In genomic region chr19:18349524-18350128, GRCh38 we compare ENCODE assay signal across 8 cellular contexts. TPM values are rescaled to one million over a fixed set of nuclear protein-coding genes. Genes with fewer than 3 reads are reported as not detected.
DNase-seq lines count a peak whose midpoint lies in the region; ATAC-seq and TF ChIP-seq lines count a peak whose summit lies in the region.

No MANE protein-coding gene starts in this region.

- H3K9me3 ChIP-seq in OCI-LY1 (ENCODE audit: low read length) (no peaks in the 10 kb centered on the region), mesenchymal stem cell (ENCODE audit: control insufficient read depth, low read length) (no peaks in the 10 kb centered on the region)

- H3K27me3 ChIP-seq in OCI-LY1 (ENCODE audit: insufficient read depth, low read length) (no peaks in the 10 kb centered on the region), mesenchymal stem cell (ENCODE audit: control insufficient read depth in 1 of 2, insufficient read depth in 1 of 2, low read length in 2 of 2) (no peaks in the 10 kb centered on the region)

- peak overlapping the region; percentile 15 to 46 for H2BK12ac ChIP-seq in mesenchymal stem cell (ENCODE audit: low read length in 2 of 2)

- no peak overlapping the region for H2BK5ac ChIP-seq in mesenchymal stem cell (ENCODE audit: low read depth, low read length, poor library complexity, severe bottlenecking)

- H3F3A ChIP-seq in OCI-LY1 (ENCODE audit: insufficient read depth, low read length), result no peaks in the 10 kb centered on the region

- H4K91ac ChIP-seq in mesenchymal stem cell (ENCODE audit: low read length), result peak overlapping the region; percentile 41

- H2BK120ac ChIP-seq in mesenchymal stem cell (ENCODE audit: low read depth, low read length), result no peak overlapping the region

- no peak overlapping the region for H3K4ac ChIP-seq in mesenchymal stem cell (ENCODE audit: low read depth in 1 of 2, low read length in 2 of 2)

- H3K18ac ChIP-seq in mesenchymal stem cell (ENCODE audit: low read depth in 1 of 2, low read length in 2 of 2), result no peak overlapping the region

- no peaks in the 10 kb centered on the region for H4K20me1 ChIP-seq in OCI-LY1 (ENCODE audit: insufficient read depth, low read length)

- H3K14ac ChIP-seq in mesenchymal stem cell (ENCODE audit: low read length in 2 of 2), result no peak overlapping the region

- peak; percentile 70 for TF ChIP-seq CTCF in GM10266 (IDR thresholded peaks at IDR 0.05; ENCODE audit: control insufficient read depth, insufficient read depth, low read depth, missing control alignments)
- TF ChIP-seq CTCF in OCI-LY1 (IDR thresholded peaks at IDR 0.05; ENCODE audit: low read length), result peak; percentile 66
- peak; percentile 93 for TF ChIP-seq CTCF in choroid plexus epithelial cell (conservative IDR thresholded peaks at IDR 0.05; ENCODE audit: low read depth, low read length)

- TF ChIP-seq POLR2A in GM18505 (IDR thresholded peaks at IDR 0.05; ENCODE audit: borderline replicate concordance, extremely low read depth, insufficient read depth, insufficient read length), result no peak

- H3K4me1 ChIP-seq in OCI-LY1 (ENCODE audit: insufficient read depth, low read length, severe bottlenecking), result no peaks in the 10 kb centered on the region
- H3K4me1 ChIP-seq in mesenchymal stem cell (ENCODE audit: control insufficient read depth, insufficient read depth, low read depth, low read length), result peaks cover 2% of the 10 kb centered on the region

- no peaks in the 10 kb centered on the region for H3K79me2 ChIP-seq in OCI-LY1 (ENCODE audit: insufficient read depth, low read length)

- H3K4me2 ChIP-seq in OCI-LY1 (ENCODE audit: low read length), result no peak overlapping the region
- no peak overlapping the region for H3K4me2 ChIP-seq in mesenchymal stem cell (ENCODE audit: low read length, poor library complexity, severe bottlenecking)

- no peak overlapping the region for H4K8ac ChIP-seq in mesenchymal stem cell (ENCODE audit: low read length)

- H2BK15ac ChIP-seq in mesenchymal stem cell (ENCODE audit: low read depth, poor library complexity, severe bottlenecking), result no peak overlapping the region

- H3K27ac ChIP-seq in OCI-LY1 (ENCODE audit: low read depth, low read length, poor library complexity, severe bottlenecking) (no peak overlapping the region), mesenchymal stem cell (ENCODE audit: low read length, poor library complexity, severe bottlenecking) (no peak overlapping the region)

- H3K9ac ChIP-seq in OCI-LY1 (ENCODE audit: low read length) (no peak overlapping the region), mesenchymal stem cell (ENCODE audit: low read length) (peak overlapping the region; percentile 32)

- peaks cover 29% of the 10 kb centered on the region for H3K79me1 ChIP-seq in mesenchymal stem cell (replicated peaks; ENCODE audit: low read length, poor library complexity, severe bottlenecking)

- H3K4me3 ChIP-seq in OCI-LY1 (ENCODE audit: low read depth, low read length, poor library complexity, severe bottlenecking) (no peak overlapping the region), choroid plexus epithelial cell (ENCODE audit: low read depth, low read length) (no peak overlapping the region), mesenchymal stem cell (ENCODE audit: insufficient read depth in 1 of 2, low read depth in 1 of 2, low read length in 2 of 2) (no peak overlapping the region)

- DNase-seq in AG08395 (ENCODE audit: low spot score) (peak; percentile 81), GM10266 (ENCODE audit: extremely low spot score) (peak; percentile 64), choroid plexus epithelial cell (ENCODE audit: low read depth) (peak; percentile 77), mesenchymal stem cell (peak; percentile 61), mesenteric fat pad (ENCODE audit: low spot score) (no peak)

- ATAC-seq in GM18505 (IDR thresholded peaks at IDR 0.05; ENCODE audit: unreplicated experiment) (no peak), HG02973 (IDR thresholded peaks at IDR 0.05; ENCODE audit: unreplicated experiment) (no peak)

- H2AK5ac ChIP-seq in mesenchymal stem cell (ENCODE audit: low read length, severe bottlenecking), result peak overlapping the region; percentile 96

- 59% methylated on average over 9 of the region's 12 CpGs for WGBS in mesenchymal stem cell

- no peaks in the 10 kb centered on the region for H3K9me2 ChIP-seq in OCI-LY1 (ENCODE audit: low read depth, low read length)

- peaks cover 4% of the 10 kb centered on the region; the same call in 1 of the 2 replicates for H3K36me3 ChIP-seq in OCI-LY1 (ENCODE audit: insufficient read depth, low read length)
- H3K36me3 ChIP-seq in mesenchymal stem cell (ENCODE audit: control insufficient read depth in 1 of 2, insufficient read depth in 2 of 2, low read depth in 1 of 2, low read length in 2 of 2), result peaks cover 23 to 37% of the 10 kb centered on the region in 2 experiments

- H2AFZ ChIP-seq in OCI-LY1 (ENCODE audit: low read length) (no peak overlapping the region), mesenchymal stem cell (ENCODE audit: low read depth, low read length) (no peak overlapping the region)

- H3K23ac ChIP-seq in mesenchymal stem cell (ENCODE audit: low read length in 2 of 2), result no peak overlapping the region

RNA-seq across cellular contexts. Expression of gene PGPEP1, which starts 9.2 kb away (rescaled TPM):
- polyA plus RNA-seq in mesenchymal stem cell (2013, experiment 1 of 2), result 69.3 TPM
- polyA plus RNA-seq in mesenchymal stem cell (2013, experiment 2 of 2), result 64.4 TPM
- total RNA-seq in mesenteric fat pad, result 48.7 TPM

RNA-seq across cellular contexts. Expression of gene LSM4, which starts 26.8 kb away (rescaled TPM):
- polyA plus RNA-seq in mesenchymal stem cell (2013, experiment 1 of 2), result 97.6 TPM
- 98.6 TPM for polyA plus RNA-seq in mesenchymal stem cell (2013, experiment 2 of 2)
- 68.4 TPM for total RNA-seq in mesenteric fat pad

RNA-seq across cellular contexts. Expression of gene GDF15, which starts 36.3 kb away (rescaled TPM):
- polyA plus RNA-seq in mesenchymal stem cell (2013, experiment 1 of 2), result 355 TPM
- 348 TPM for polyA plus RNA-seq in mesenchymal stem cell (2013, experiment 2 of 2)
- total RNA-seq in mesenteric fat pad, result 5.9 TPM

RNA-seq across cellular contexts. Expression of gene LRRC25, which starts 47.8 kb away (rescaled TPM):
- polyA plus RNA-seq in mesenchymal stem cell (2013, experiment 1 of 2), result 1.0 TPM
- 1.1 TPM for polyA plus RNA-seq in mesenchymal stem cell (2013, experiment 2 of 2)
- total RNA-seq in mesenteric fat pad, result 19.3 TPM
